ENCODE assay signal across 8 cellular contexts in genomic region chr6:42050897-42051653, GRCh38. TPM values are rescaled to one million over a fixed set of nuclear protein-coding genes. Genes with fewer than 3 reads are reported as not detected.
DNase-seq lines count a peak whose midpoint lies in the region; ATAC-seq and TF ChIP-seq lines count a peak whose summit lies in the region.

No MANE protein-coding gene starts in this region.

- CTCF ChIA-PET in activated CD8-positive, alpha-beta T cell treated with anti-CD3 and anti-CD28 coated beads for 36 hours (lab: Charles Lee), result interaction anchor here (1.0 to 15.2 kb wide), 11 partner anchors 11 to 265 kb away, joined by 3 to 392 read pairs (median 4); partner anchors contain the start of genes BYSL, CCND3, FRS3 and MED20

- H3K9me3 Mint-ChIP-seq in activated CD8-positive, alpha-beta T cell treated with anti-CD3 and anti-CD28 coated beads for 36 hours, result no peaks in the 10 kb centered on the region
- H3K9me3 Mint-ChIP-seq in stimulated activated naive B cell treated with anti-CD40 and anti-IgM and Interleukin-4, amounts not matched to agents 10 μg/mL and 1 μg/mL and 100 μg/mL, for 72 hours, result no peaks in the 10 kb centered on the region

- H3K27ac Mint-ChIP-seq in activated CD8-positive, alpha-beta T cell treated with anti-CD3 and anti-CD28 coated beads for 36 hours, result peak overlapping the region; percentile 98
- H3K27ac Mint-ChIP-seq in stimulated activated naive B cell treated with anti-CD40 and anti-IgM and Interleukin-4, amounts not matched to agents 10 μg/mL and 1 μg/mL and 100 μg/mL, for 72 hours, result peak overlapping the region; percentile 100

- peaks cover 3% of the 10 kb centered on the region for H3K9me3 ChIP-seq in iPS-18c (ENCODE audit: control insufficient read depth, insufficient read depth, low read length)

- H3K36me3 Mint-ChIP-seq in activated CD8-positive, alpha-beta T cell treated with anti-CD3 and anti-CD28 coated beads for 36 hours (ENCODE audit: low read depth), result peaks cover 26% of the 10 kb centered on the region
- peaks cover 7 to 20% of the 10 kb centered on the region in 2 donors for H3K36me3 Mint-ChIP-seq in stimulated activated naive B cell treated with anti-CD40 and anti-IgM and Interleukin-4, amounts not matched to agents 10 μg/mL and 1 μg/mL and 100 μg/mL, for 72 hours

- H3K4me3 Mint-ChIP-seq in activated CD8-positive, alpha-beta T cell treated with anti-CD3 and anti-CD28 coated beads for 36 hours, result peak overlapping the region; percentile 93
- peak overlapping the region; percentile 97 to 98 for H3K4me3 Mint-ChIP-seq in stimulated activated naive B cell treated with anti-CD40 and anti-IgM and Interleukin-4, amounts not matched to agents 10 μg/mL and 1 μg/mL and 100 μg/mL, for 72 hours

- peak overlapping the region; percentile 79 for H3K4me3 ChIP-seq in iPS-18c (ENCODE audit: insufficient read depth, low read depth, low read length)

- H3K4me1 Mint-ChIP-seq in activated CD8-positive, alpha-beta T cell treated with anti-CD3 and anti-CD28 coated beads for 36 hours (ENCODE audit: low read depth), result peaks cover 59% of the 10 kb centered on the region
- peaks cover 35 to 47% of the 10 kb centered on the region in 2 donors for H3K4me1 Mint-ChIP-seq in stimulated activated naive B cell treated with anti-CD40 and anti-IgM and Interleukin-4, amounts not matched to agents 10 μg/mL and 1 μg/mL and 100 μg/mL, for 72 hours

- POLR2A ChIA-PET in activated CD8-positive, alpha-beta T cell treated with anti-CD3 and anti-CD28 coated beads for 36 hours (lab: Charles Lee), result interaction anchor here (0.8 to 15.4 kb wide), 14 partner anchors 10 to 265 kb away, joined by 3 to 358 read pairs (median 4); partner anchors contain the start of genes CCND3, MED20, TOMM6 and USP49

- ATAC-seq in activated CD8-positive, alpha-beta T cell treated with anti-CD3 and anti-CD28 coated beads for 36 hours, result no peak
- ATAC-seq in stimulated activated naive B cell treated with anti-CD40 and anti-IgM and Interleukin-4, amounts not matched to agents 10 μg/mL and 1 μg/mL and 100 μg/mL, for 72 hours (replicated peaks), result no peak
- no peak for ATAC-seq in HG02938 (IDR thresholded peaks at IDR 0.05; ENCODE audit: unreplicated experiment)

- peak; percentile 12 for DNase-seq in NCI-H146 (lab: John Stamatoyannopoulos, UW)
- no peak for DNase-seq in NCI-H146 treated with DMSO at 0.1 percent for 48 hours (lab: John Stamatoyannopoulos, UW; ENCODE audit: unreplicated experiment)
- peak; percentile 27 for DNase-seq in activated CD8-positive, alpha-beta T cell treated with anti-CD3 and anti-CD28 coated beads for 36 hours
- no peak for DNase-seq in stimulated activated naive B cell treated with anti-CD40 and anti-IgM and Interleukin-4, amounts not matched to agents 10 μg/mL and 1 μg/mL and 100 μg/mL, for 72 hours
- DNase-seq in amygdala (lab: John Stamatoyannopoulos, UW), result no peak
- DNase-seq in foreskin melanocyte, result no peak

- TF ChIP-seq CTCF in activated CD8-positive, alpha-beta T cell treated with anti-CD3 and anti-CD28 coated beads for 36 hours (IDR thresholded peaks at IDR 0.05), result no peak

- no peaks in the 10 kb centered on the region for H3K27me3 Mint-ChIP-seq in activated CD8-positive, alpha-beta T cell treated with anti-CD3 and anti-CD28 coated beads for 36 hours
- no peaks in the 10 kb centered on the region for H3K27me3 Mint-ChIP-seq in stimulated activated naive B cell treated with anti-CD40 and anti-IgM and Interleukin-4, amounts not matched to agents 10 μg/mL and 1 μg/mL and 100 μg/mL, for 72 hours

- intact Hi-C loops in activated CD8-positive, alpha-beta T cell treated with anti-CD3 and anti-CD28 coated beads for 36 hours (cut with micrococcal nuclease), result no loop called here

RNA-seq across cellular contexts. Expression of gene TAF8, which starts 0.8 kb away (rescaled TPM):
- total RNA-seq in activated CD8-positive, alpha-beta T cell treated with anti-CD3 and anti-CD28 coated beads for 36 hours, result 10 to 100 TPM; 40.0 to 42.3 TPM

Comparison
In these comparisons a context has a peak if more than half of its experiments do, and no peak if none do; other contexts are left out.
1. DNase-seq: peak in NCI-H146 (single experiment) and activated CD8-positive, alpha-beta T cell treated with anti-CD3 and anti-CD28 coated beads for 36 hours (single experiment); none in NCI-H146 treated with DMSO at 0.1 percent for 48 hours (single experiment), stimulated activated naive B cell treated with anti-CD40 and anti-IgM and Interleukin-4, amounts not matched to agents 10 μg/mL and 1 μg/mL and 100 μg/mL, for 72 hours (single experiment), amygdala (0 of 56) and foreskin melanocyte (single experiment).